In the genomic region with DNA sequence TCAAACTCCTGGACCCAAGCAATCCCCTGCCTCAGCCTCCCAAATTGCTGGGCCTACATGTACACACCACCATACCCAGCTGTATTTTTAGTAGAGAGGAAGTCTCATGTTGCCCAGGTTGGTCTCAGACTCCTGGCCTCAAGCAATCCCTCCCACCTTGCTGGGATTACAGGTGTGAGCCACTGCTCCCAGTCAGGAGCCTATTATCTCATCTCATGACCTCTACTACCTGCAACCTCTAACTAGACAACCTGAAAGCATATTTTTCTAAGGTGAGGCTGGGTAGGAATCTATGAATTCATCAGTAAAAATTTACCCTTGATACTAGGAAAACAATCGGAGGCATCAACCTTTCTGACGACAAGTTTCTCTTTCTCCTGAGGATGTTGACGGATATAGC, we compare ENCODE assay signal across 1 cellular context.
TF ChIP-seq lines count a peak whose summit lies in the region.

No MANE protein-coding gene starts in this region.

TF ChIP-seq in GM23338, 12 proteins besides CTCF, POLR2A, EP300 and RAD21 (continued from another document):
- TF ChIP-seq EZH2phosphoT487 (IDR thresholded peaks at IDR 0.05; ENCODE audit: unreplicated experiment) (no peak), EZH2 (IDR thresholded peaks at IDR 0.05; ENCODE audit: low read depth, unreplicated experiment) (no peak)
